Comparison of ENCODE assay signal across 26 cellular contexts in genomic region chr16:54398986-54399385, GRCh38.
"Had no signal": no experiment of that assay in that cellular context is flagged by ENCODE, and none has a peak within 500 bp of the region (broad histone marks: within the 10 kb centered on the region; RNA-seq: fewer than 3 reads in every experiment).

No MANE protein-coding gene starts in this region.

- H3K4me3 ChIP-seq: coronary artery, dorsolateral prefrontal cortex, esophagus muscularis mucosa, gastroesophageal sphincter had no signal

- DNase-seq: activated CD4-positive, alpha-beta T cell treated with anti-CD3 and anti-CD28 coated beads for 1 hour; activated CD4-positive, alpha-beta T cell treated with anti-CD3 and anti-CD28 coated beads for 4 hours; activated CD4-positive, alpha-beta T cell treated with anti-CD3 and anti-CD28 coated beads, Interleukin-2, amount 50 U/mL, for 1 hour; activated CD4-positive, alpha-beta T cell treated with anti-CD3 and anti-CD28 coated beads, Interleukin-2, amount 50 U/mL, for 48 hours; activated CD8-positive, alpha-beta memory T cell treated with anti-CD3 and anti-CD28 coated beads for 24 hours; activated CD8-positive, alpha-beta T cell treated with anti-CD3 and anti-CD28 coated beads for 36 hours; activated effector memory CD4-positive, alpha-beta T cell treated with Interleukin-2 at 50 U/mL for 16 hours; activated gamma-delta T cell treated with Interleukin-2 at 50 U/mL for 16 hours; activated naive CD4-positive, alpha-beta T cell treated with anti-CD3 and anti-CD28 coated beads, Interleukin-2, amount 50 U/mL, for 16 hours; activated naive CD4-positive, alpha-beta T cell treated with Interleukin-2 at 50 U/mL for 16 hours; activated T-cell treated with anti-CD3 and anti-CD28 coated beads, Interleukin-2, amount 50 U/mL, for 4 hours; amniotic stem cell; anterior cingulate cortex; brain microvascular endothelial cell; dorsolateral prefrontal cortex; effector memory CD4-positive, alpha-beta T cell; erythroblast; foreskin melanocyte; head of caudate nucleus; T-helper 2 cell had no signal

- H3K27me3 ChIP-seq: brain microvascular endothelial cell had no signal

- H3K4me1 ChIP-seq: esophagus muscularis mucosa, gastroesophageal sphincter had no signal

- H3K36me3 ChIP-seq: brain microvascular endothelial cell, esophagus muscularis mucosa, gastroesophageal sphincter had no signal

- H3K27ac ChIP-seq: brain microvascular endothelial cell, coronary artery, dorsolateral prefrontal cortex, esophagus muscularis mucosa, gastroesophageal sphincter, VCaP had no signal

- ATAC-seq: activated CD8-positive, alpha-beta T cell treated with anti-CD3 and anti-CD28 coated beads for 36 hours; activated T-cell treated with anti-CD3 and anti-CD28 coated beads, Interleukin-2, amount 50 U/mL, for 4 hours; activated T-helper 17 cell treated with anti-CD3 and anti-CD28 coated beads, Interleukin-2, amount 50 U/mL, for 72 hours; gastroesophageal sphincter; WTC11 had no signal
